In the genomic region with DNA sequence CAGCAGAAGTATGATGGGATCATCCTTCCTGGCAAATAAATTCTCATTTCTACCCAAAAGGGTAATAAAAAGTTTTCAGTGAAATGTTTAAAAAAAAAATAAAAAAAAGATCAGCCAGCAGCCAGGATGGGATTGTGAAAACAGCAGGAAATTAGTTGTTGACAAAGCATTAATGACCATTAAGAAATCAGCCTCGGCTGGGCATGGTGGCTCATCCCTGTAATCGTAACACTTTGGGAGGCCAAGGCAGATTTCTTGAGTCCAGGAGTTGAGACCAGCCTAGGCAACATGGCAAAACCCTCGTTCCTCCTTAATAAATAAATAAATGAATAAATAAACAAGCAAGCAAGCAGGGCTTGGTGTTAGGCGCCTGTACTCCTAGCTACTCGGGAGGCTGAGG, we compare ENCODE assay signal across 21 cellular contexts.
"Had no signal": no experiment of that assay in that cellular context is flagged by ENCODE, and none has a peak within 500 bp of the region (broad histone marks: within the 10 kb centered on the region; RNA-seq: fewer than 3 reads in every experiment).

No MANE protein-coding gene starts in this region.

- FAIRE-seq: endometrium, islet of Langerhans had no signal

- ATAC-seq: esophagus mucosa; left ventricle myocardium superior; naive thymus-derived CD4-positive, alpha-beta T cell; right cardiac atrium; stimulated activated effector memory CD8-positive, alpha-beta T cell treated with anti-CD3 and anti-CD28 coated beads, Interleukin-12 subunit alpha, Interleukin-12 subunit beta, amount 100 ng/mL, for 72 hours; stimulated activated naive CD8-positive, alpha-beta T cell treated with anti-CD3 and anti-CD28 coated beads, Interleukin-15, Interleukin-2, amounts not matched to agents 100 U/mL and 50 U/mL, for 24 hours had no signal

- DNase-seq: effector memory CD4-positive, alpha-beta T cell; heart right ventricle; hypothalamus; left ventricle myocardium superior; mesenchymal stem cell; naive thymus-derived CD4-positive, alpha-beta T cell; stimulated activated CD4-positive, alpha-beta T cell treated with anti-CD3 and anti-CD28 coated beads, Interleukin-2, amount 100 ng/mL, for 48 hours; stimulated activated CD8-positive, alpha-beta memory T cell treated with anti-CD3 and anti-CD28 coated beads, Interleukin-4, amount 100 ng/mL, for 48 hours; stimulated activated naive CD8-positive, alpha-beta T cell treated with anti-CD3 and anti-CD28 coated beads, Interleukin-15, Interleukin-2, amounts not matched to agents 100 U/mL and 50 U/mL, for 24 hours; upper lobe of left lung; uterus had no signal

- H3K27ac ChIP-seq: heart right ventricle, tibial artery, upper lobe of left lung, uterus had no signal

- H3K27ac Mint-ChIP-seq: stimulated activated effector memory CD8-positive, alpha-beta T cell treated with anti-CD3 and anti-CD28 coated beads, Interleukin-12 subunit alpha, Interleukin-12 subunit beta, amount 100 ng/mL, for 72 hours had no signal

- H3K4me3 ChIP-seq: gastrocnemius medialis, heart right ventricle, lung, smooth muscle cell, tibial artery, upper lobe of left lung, uterus had no signal

- H3K36me3 ChIP-seq: gastrocnemius medialis, tibial artery, uterus had no signal

- H3K9me3 Mint-ChIP-seq: stimulated activated effector memory CD8-positive, alpha-beta T cell treated with anti-CD3 and anti-CD28 coated beads, Interleukin-12 subunit alpha, Interleukin-12 subunit beta, amount 100 ng/mL, for 72 hours had no signal

- H3K4me3 Mint-ChIP-seq: naive thymus-derived CD4-positive, alpha-beta T cell; stimulated activated effector memory CD8-positive, alpha-beta T cell treated with anti-CD3 and anti-CD28 coated beads, Interleukin-12 subunit alpha, Interleukin-12 subunit beta, amount 100 ng/mL, for 72 hours had no signal

- H3K9me3 ChIP-seq: gastrocnemius medialis, heart right ventricle, tibial artery, upper lobe of left lung, uterus had no signal

- H3K27me3 ChIP-seq: gastrocnemius medialis, heart right ventricle, tibial artery, upper lobe of left lung, uterus had no signal

- H3K4me1 ChIP-seq: uterus had no signal

- H3K27me3 Mint-ChIP-seq: naive thymus-derived CD4-positive, alpha-beta T cell; progenitor cell of endocrine pancreas had no signal
